Comparison of ENCODE assay signal across 32 cellular contexts in genomic region chr5:118592234-118592633, GRCh38.
"Had no signal": no experiment of that assay in that cellular context is flagged by ENCODE, and none has a peak within 500 bp of the region (broad histone marks: within the 10 kb centered on the region; RNA-seq: fewer than 3 reads in every experiment).

No MANE protein-coding gene starts in this region.

- H3K27me3 Mint-ChIP-seq: dendritic cell treated with granulocyte-macrophage colony-stimulating factor and Interleukin-4, amounts not matched to agents 40 ng/mL and 50 ng/mL, for 4 days; memory B cell; type B pancreatic cell had no signal

- H3K27me3 ChIP-seq: colonic mucosa, heart right ventricle, neural progenitor cell, right atrium auricular region, stomach, thyroid gland had no signal

- H3K36me3 Mint-ChIP-seq: immature natural killer cell, memory B cell, natural killer cell, neural progenitor cell, type B pancreatic cell had no signal

- ATAC-seq: esophagus mucosa, left colon, left ventricle myocardium superior, natural killer cell, sciatic nerve had no signal

- H2AFZ ChIP-seq: neural progenitor cell, parathyroid adenoma had no signal

- H3K4me3 ChIP-seq: colonic mucosa, heart right ventricle, lung, neural progenitor cell, right atrium auricular region, smooth muscle cell, stomach, thyroid gland had no signal

- H3K9me3 Mint-ChIP-seq: dendritic cell treated with granulocyte-macrophage colony-stimulating factor and Interleukin-4, amounts not matched to agents 40 ng/mL and 50 ng/mL, for 4 days; endodermal cell; memory B cell had no signal

- H3K9me3 ChIP-seq: colonic mucosa, heart right ventricle, right atrium auricular region, stomach, thyroid gland had no signal

- H3K27ac Mint-ChIP-seq: dendritic cell treated with granulocyte-macrophage colony-stimulating factor and Interleukin-4, amounts not matched to agents 40 ng/mL and 50 ng/mL, for 4 days; endodermal cell; immature natural killer cell; memory B cell; natural killer cell; neural progenitor cell; progenitor cell of endocrine pancreas; type B pancreatic cell had no signal

- H3K4me1 ChIP-seq: colonic mucosa, neural progenitor cell, parathyroid adenoma, right atrium auricular region, stomach, thyroid gland had no signal

- H3K9ac ChIP-seq: neural progenitor cell, parathyroid adenoma had no signal

- DNase-seq: colonic mucosa; effector CD8-positive, alpha-beta T cell; endodermal cell; foreskin melanocyte; glutamatergic neuron; heart right ventricle; hippocampal formation; immature natural killer cell; islet precursor cell; kidney glomerular epithelial cell; left colon; left ventricle myocardium superior; natural killer cell; stimulated activated CD4-positive, alpha-beta T cell treated with anti-CD3 and anti-CD28 coated beads, Interleukin-12 subunit alpha, Interleukin-12 subunit beta, amount 100 ng/mL, for 4 hours; stimulated activated CD4-positive, alpha-beta T cell treated with anti-CD3 and anti-CD28 coated beads, Interleukin-1b, Interleukin-23, amount 100 ng/mL, for 48 hours; stimulated activated CD4-positive, alpha-beta T cell treated with anti-CD3 and anti-CD28 coated beads, Interleukin-4, amount 100 ng/mL, for 1 hour; stimulated activated CD8-positive, alpha-beta memory T cell treated with anti-CD3 and anti-CD28 coated beads, Interleukin-4, amount 100 ng/mL, for 48 hours; stimulated activated naive CD4-positive, alpha-beta T cell treated with Interleukin-2 at 50 U/mL for 16 hours; stomach; thyroid gland had no signal

- H3K27ac ChIP-seq: colonic mucosa, epithelial cell of prostate, heart right ventricle, neural progenitor cell, parathyroid adenoma, right atrium auricular region, stomach, thyroid gland had no signal

- H3K4me1 Mint-ChIP-seq: immature natural killer cell, memory B cell, natural killer cell had no signal

- H3K4me2 ChIP-seq: neural progenitor cell, smooth muscle cell had no signal

- H3K36me3 ChIP-seq: colonic mucosa, heart right ventricle, neural progenitor cell, right atrium auricular region, stomach, thyroid gland had no signal

- H3K79me2 ChIP-seq: parathyroid adenoma had no signal

- H3K4me3 Mint-ChIP-seq: dendritic cell treated with granulocyte-macrophage colony-stimulating factor and Interleukin-4, amounts not matched to agents 40 ng/mL and 50 ng/mL, for 4 days; endodermal cell; immature natural killer cell; memory B cell; natural killer cell; neural progenitor cell; type B pancreatic cell had no signal
